ENCODE assay signal across 8 cellular contexts in the genomic region with DNA sequence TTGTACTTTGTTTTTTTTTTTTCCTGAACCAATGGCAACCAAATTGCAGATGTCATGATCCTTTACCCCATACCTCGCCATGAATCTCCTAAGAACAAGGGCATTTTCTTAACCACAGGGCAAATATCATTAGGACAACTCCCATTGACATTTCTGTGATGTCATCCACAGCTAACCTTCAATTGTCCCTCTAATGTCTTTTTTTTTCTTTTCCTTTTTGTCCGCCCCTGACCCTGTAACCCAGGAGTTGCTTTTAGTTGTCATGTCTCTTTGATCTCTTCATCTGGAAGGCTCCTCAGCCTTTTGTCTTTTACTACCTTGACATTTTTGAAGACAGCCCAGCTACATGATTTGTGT. TPM values are rescaled to one million over a fixed set of nuclear protein-coding genes. Genes with fewer than 3 reads are reported as not detected.
DNase-seq lines count a peak whose midpoint lies in the region; ATAC-seq and TF ChIP-seq lines count a peak whose summit lies in the region.

No MANE protein-coding gene starts in this region.

- peak overlapping the region; percentile 83 for H3K9ac ChIP-seq in GM23248
- H3K9ac ChIP-seq in skeletal muscle tissue (ENCODE audit: low read depth in 1 of 3, low read length in 3 of 3) = peak overlapping the region; percentile 37 to 85 (median 72)

- H3K27me3 ChIP-seq in GM23248 (replicated peaks; ENCODE audit: insufficient read depth) = no peaks in the 10 kb centered on the region
- H3K27me3 ChIP-seq in gastroesophageal sphincter = no peaks in the 10 kb centered on the region
- H3K27me3 ChIP-seq in skeletal muscle tissue (ENCODE audit: control insufficient read depth in 3 of 3, insufficient read depth in 3 of 3, low read length in 3 of 3) = no peaks in the 10 kb centered on the region

- H3K9me3 ChIP-seq in GM23248 (ENCODE audit: low read depth) (no peaks in the 10 kb centered on the region), gastroesophageal sphincter (no peaks in the 10 kb centered on the region), skeletal muscle tissue (ENCODE audit: control insufficient read depth in 3 of 3, low read length in 3 of 3) (no peaks in the 10 kb centered on the region)

- no peaks in the 10 kb centered on the region for H4K20me1 ChIP-seq in GM23248 (ENCODE audit: insufficient read depth)

- H3K4me2 ChIP-seq in GM23248 (ENCODE audit: unreplicated experiment) = peak overlapping the region; percentile 92

- H3K4me1 ChIP-seq in GM23248 (ENCODE audit: insufficient read depth) (peaks cover 10% of the 10 kb centered on the region), gastroesophageal sphincter (peaks cover 2 to 26% (median 7%) of the 10 kb centered on the region in 3 donors), skeletal muscle tissue (ENCODE audit: control insufficient read depth in 3 of 3, insufficient read depth in 3 of 3, low read length in 3 of 3) (peaks cover 13 to 22% (median 13%) of the 10 kb centered on the region in 3 donors)

- H3K4me3 ChIP-seq in GM23248 (peak overlapping the region; percentile 84), WI38 (ENCODE audit: low read depth, low read length) (peak overlapping the region; percentile 76), gastroesophageal sphincter (peak overlapping the region; percentile 50 to 98), skeletal muscle tissue (ENCODE audit: low read length in 3 of 3) (peak overlapping the region; percentile 72 to 93 (median 90))

- DNase-seq in GM23248 (peak; percentile 26), NCI-H82 treated with DMSO at 0.1 percent for 48 hours (lab: John Stamatoyannopoulos, UW; ENCODE audit: unreplicated experiment) (no peak)
- no peak for DNase-seq in activated effector memory CD4-positive, alpha-beta T cell treated with Interleukin-2 at 50 U/mL for 16 hours
- DNase-seq in activated CD4-positive, alpha-beta T cell treated with anti-CD3 and anti-CD28 coated beads for 48 hours = no peak

- H3K36me3 ChIP-seq in GM23248 (ENCODE audit: low read depth) (no peaks in the 10 kb centered on the region), gastroesophageal sphincter (peaks cover 0 to 23% of the 10 kb centered on the region in 2 donors), skeletal muscle tissue (ENCODE audit: control insufficient read depth in 3 of 3, insufficient read depth in 3 of 3, low read length in 3 of 3) (peaks cover 5 to 8% (median 7%) of the 10 kb centered on the region in 3 donors)

- H3K27ac ChIP-seq in GM23248 = peak overlapping the region; percentile 52
- peak overlapping the region; percentile 36 to 81 (median 73) for H3K27ac ChIP-seq in gastroesophageal sphincter
- peak overlapping the region; percentile 62 for H3K27ac ChIP-seq in skeletal muscle tissue (ENCODE audit: low read depth, low read length)

- H2AFZ ChIP-seq in GM23248 = peak overlapping the region; percentile 98

- H3K79me2 ChIP-seq in GM23248 (ENCODE audit: insufficient read depth) = 0 out of 2 replicates have a peak, but pooled peaks cover 4% of the 10 kb centered on the region

- no peaks in the 10 kb centered on the region for H3F3A ChIP-seq in GM23248 (ENCODE audit: insufficient read depth)

- 22 to 26% methylated on average over 2 of the region's 2 CpGs for WGBS in GM23248 (ENCODE audit: low coverage in 1 of 2, low lambda C conversion rate in 2 of 2, missing lambda C conversion rate in 2 of 2), 2 experiments
- WGBS in gastroesophageal sphincter (ENCODE audit: low coverage in 1 of 2), 2 donors = 7 to 13% methylated on average over 2 of the region's 2 CpGs

- no peak for TF ChIP-seq CTCF in WI38 (IDR thresholded peaks at IDR 0.05; ENCODE audit: low read depth, low read length)
- no peak for TF ChIP-seq CTCF in gastroesophageal sphincter (IDR thresholded peaks at IDR 0.05)

- in situ Hi-C loops in GM23248 (cut with MboI) = no loop called here

- no peaks in the 10 kb centered on the region for H3K9me2 ChIP-seq in GM23248 (ENCODE audit: insufficient read depth)

- no peak for ATAC-seq in gastroesophageal sphincter
- ATAC-seq in GM18520 (IDR thresholded peaks at IDR 0.05; ENCODE audit: unreplicated experiment) = no peak

- TF ChIP-seq EP300 in gastroesophageal sphincter (IDR thresholded peaks at IDR 0.05) = no peak

- no peak for TF ChIP-seq POLR2A in gastroesophageal sphincter (IDR thresholded peaks at IDR 0.05)

RNA-seq across cellular contexts. Expression of a gene that starts 0.4 kb away (rescaled TPM):
- total RNA-seq in GM23248 (2014; rRNA removed; shearing (Covaris generic)) = 33.4 and 61.0 TPM in 2 replicates
- polyA plus RNA-seq in GM23248 (2016; fragmentation: Nextera tagmentation; extraction: Ambion mirVana) = 16.2 and 16.3 TPM in 2 replicates
- total RNA-seq in gastroesophageal sphincter (10 to 100 TPM; 17.8 to 37.8 (median 27.7) TPM), skeletal muscle tissue (5.2 TPM)

RNA-seq across cellular contexts. Expression of a gene that starts 31.6 kb away (rescaled TPM):
- not detected in 2 replicates for total RNA-seq in GM23248 (2014; rRNA removed; shearing (Covaris generic))
- polyA plus RNA-seq in GM23248 (2016; fragmentation: Nextera tagmentation; extraction: Ambion mirVana) = not detected in 2 replicates
- 10 to 100 TPM in 2 of 4 donors, 1 to 10 TPM in 1, under 1 TPM in 1; 0.62 to 21.0 (median 7.7) TPM for total RNA-seq in gastroesophageal sphincter
- total RNA-seq in skeletal muscle tissue = 2.1 TPM

RNA-seq across cellular contexts. Expression of a gene that starts 37.5 kb away (rescaled TPM):
- 34.1 and 36.5 TPM in 2 replicates for total RNA-seq in GM23248 (2014; rRNA removed; shearing (Covaris generic))
- 45.4 and 48.0 TPM in 2 replicates for polyA plus RNA-seq in GM23248 (2016; fragmentation: Nextera tagmentation; extraction: Ambion mirVana)
- 10 to 100 TPM in 3 of 4 donors, 1 to 10 TPM in 1; 6.4 to 16.8 (median 12.9) TPM for total RNA-seq in gastroesophageal sphincter
- 13.6 TPM for total RNA-seq in skeletal muscle tissue
